In genomic region chr14:50814161-50814560, GRCh38 we compare ENCODE assay signal across 22 cellular contexts. TPM values are rescaled to one million over a fixed set of nuclear protein-coding genes. Genes with fewer than 3 reads are reported as not detected.
A peak's percentile ranks its signal among the peaks of the same experiment; 100 is the strongest.
DNase-seq lines count a peak whose midpoint lies in the region; ATAC-seq, FAIRE-seq and TF ChIP-seq lines count a peak whose summit lies in the region.
"Had no signal": no experiment of that assay in that cellular context is flagged by ENCODE, and none has a peak within 500 bp of the region (broad histone marks: within the 10 kb centered on the region; RNA-seq: fewer than 3 reads in every experiment).

No MANE protein-coding gene starts in this region.

- no peak for TF ChIP-seq POLR2A in stomach (IDR thresholded peaks at IDR 0.05)

- FAIRE-seq in GM19239 (lab: Jason Lieb, UNC) = peak; percentile 77
- FAIRE-seq: keratinocyte had no signal

- TF ChIP-seq CTCF in ascending aorta (IDR thresholded peaks at IDR 0.05) (no peak), stomach (IDR thresholded peaks at IDR 0.05) (no peak)

- H3K4me1 ChIP-seq in ascending aorta (no peaks in the 10 kb centered on the region), stomach (peaks cover 0 to 38% (median 18%) of the 10 kb centered on the region in 4 donors)

- peak overlapping the region; percentile 64 for H3K27ac Mint-ChIP-seq in activated CD8-positive, alpha-beta memory T cell treated with anti-CD3 and anti-CD28 coated beads, Interleukin-2, amount 10 ng/mL, durations not matched to agents 7 days and 5 days
- H3K27ac Mint-ChIP-seq in activated naive CD8-positive, alpha-beta T cell = peak overlapping the region; percentile 91
- peak overlapping the region; percentile 84 for H3K27ac Mint-ChIP-seq in stimulated activated memory B cell treated with anti-CD40 and anti-IgM and Interleukin-4, amounts not matched to agents 10 μg/mL and 1 μg/mL and 100 μg/mL, for 72 hours

- H3K4me3 ChIP-seq in ascending aorta (no peak overlapping the region), stomach (no peak overlapping the region)
- H3K4me3 ChIP-seq: GM23338, upper lobe of right lung had no signal

- 65 to 87% (median 71%) methylated on average over 3 of the region's 3 CpGs for WGBS in stomach, 5 donors

- H3K27me3 ChIP-seq in ascending aorta (no peaks in the 10 kb centered on the region), stomach (no peaks in the 10 kb centered on the region)
- H3K27me3 ChIP-seq: upper lobe of right lung had no signal

- peaks cover 6% of the 10 kb centered on the region for H3K9me3 Mint-ChIP-seq in activated CD8-positive, alpha-beta memory T cell treated with anti-CD3 and anti-CD28 coated beads, Interleukin-2, amount 10 ng/mL, durations not matched to agents 7 days and 5 days (ENCODE audit: low read depth)
- peaks cover under 1% of the 10 kb centered on the region for H3K9me3 Mint-ChIP-seq in activated naive CD8-positive, alpha-beta T cell (ENCODE audit: low read depth)
- H3K9me3 Mint-ChIP-seq in stimulated activated memory B cell treated with anti-CD40 and anti-IgM and Interleukin-4, amounts not matched to agents 10 μg/mL and 1 μg/mL and 100 μg/mL, for 72 hours = peaks cover 3% of the 10 kb centered on the region

- DNase-seq in activated CD8-positive, alpha-beta memory T cell treated with anti-CD3 and anti-CD28 coated beads, Interleukin-2, amount 10 ng/mL, durations not matched to agents 7 days and 5 days = no peak
- DNase-seq in activated CD8-positive, alpha-beta memory T cell treated with anti-CD3 and anti-CD28 coated beads, Interleukin-2, amount 50 U/mL, for 4 hours = no peak
- DNase-seq in GM19239 (ENCODE audit: insufficient read length, low spot score) = no peak
- DNase-seq in ascending aorta (ENCODE audit: low spot score in 2 of 2) = no peak
- no peak for DNase-seq in stomach
- DNase-seq: amniotic stem cell; COR-L47; effector memory CD4-positive, alpha-beta T cell; IMR-90; NCI-H1930; NCI-H510A; stimulated activated naive CD4-positive, alpha-beta T cell treated with Interleukin-2 at 50 U/mL for 16 hours; upper lobe of right lung had no signal

- H3K27me3 Mint-ChIP-seq in activated CD8-positive, alpha-beta memory T cell treated with anti-CD3 and anti-CD28 coated beads, Interleukin-2, amount 10 ng/mL, durations not matched to agents 7 days and 5 days = no peaks in the 10 kb centered on the region
- H3K27me3 Mint-ChIP-seq in activated naive CD8-positive, alpha-beta T cell = no peaks in the 10 kb centered on the region
- no peaks in the 10 kb centered on the region for H3K27me3 Mint-ChIP-seq in stimulated activated memory B cell treated with anti-CD40 and anti-IgM and Interleukin-4, amounts not matched to agents 10 μg/mL and 1 μg/mL and 100 μg/mL, for 72 hours

- CTCF ChIA-PET in activated CD8-positive, alpha-beta memory T cell treated with anti-CD3 and anti-CD28 coated beads, Interleukin-2, amount 10 ng/mL, durations not matched to agents 7 days and 5 days (lab: Charles Lee) = interaction anchor here (0.9 to 2.2 kb wide), 4 partner anchors 9 to 46 kb away, joined by 3 to 8 read pairs (median 3); no protein-coding TSS in a partner anchor

- H3K36me3 ChIP-seq in ascending aorta (no peaks in the 10 kb centered on the region), stomach (no peaks in the 10 kb centered on the region)
- H3K36me3 ChIP-seq: upper lobe of right lung had no signal

- H3K27ac ChIP-seq in ascending aorta (no peak overlapping the region), stomach (no peak overlapping the region)
- H3K27ac ChIP-seq: upper lobe of right lung had no signal

- H3K4me1 Mint-ChIP-seq in activated CD8-positive, alpha-beta memory T cell treated with anti-CD3 and anti-CD28 coated beads, Interleukin-2, amount 10 ng/mL, durations not matched to agents 7 days and 5 days = peaks cover 30% of the 10 kb centered on the region
- H3K4me1 Mint-ChIP-seq in activated naive CD8-positive, alpha-beta T cell (ENCODE audit: low read depth) = peaks cover 63% of the 10 kb centered on the region
- H3K4me1 Mint-ChIP-seq in stimulated activated memory B cell treated with anti-CD40 and anti-IgM and Interleukin-4, amounts not matched to agents 10 μg/mL and 1 μg/mL and 100 μg/mL, for 72 hours = peaks cover 63% of the 10 kb centered on the region

- H3K36me3 Mint-ChIP-seq in activated CD8-positive, alpha-beta memory T cell treated with anti-CD3 and anti-CD28 coated beads, Interleukin-2, amount 10 ng/mL, durations not matched to agents 7 days and 5 days = peaks cover 43% of the 10 kb centered on the region
- H3K36me3 Mint-ChIP-seq in activated naive CD8-positive, alpha-beta T cell = peaks cover 23% of the 10 kb centered on the region
- peaks cover 44% of the 10 kb centered on the region for H3K36me3 Mint-ChIP-seq in stimulated activated memory B cell treated with anti-CD40 and anti-IgM and Interleukin-4, amounts not matched to agents 10 μg/mL and 1 μg/mL and 100 μg/mL, for 72 hours

- H3K4me3 Mint-ChIP-seq in activated CD8-positive, alpha-beta memory T cell treated with anti-CD3 and anti-CD28 coated beads, Interleukin-2, amount 10 ng/mL, durations not matched to agents 7 days and 5 days = no peak overlapping the region
- peak overlapping the region; percentile 45 for H3K4me3 Mint-ChIP-seq in activated naive CD8-positive, alpha-beta T cell
- H3K4me3 Mint-ChIP-seq in stimulated activated memory B cell treated with anti-CD40 and anti-IgM and Interleukin-4, amounts not matched to agents 10 μg/mL and 1 μg/mL and 100 μg/mL, for 72 hours = peak overlapping the region; percentile 46
- H3K4me3 Mint-ChIP-seq: GM23338, nephron had no signal

- TF ChIP-seq EP300 in stomach (IDR thresholded peaks at IDR 0.05) = no peak

- intact Hi-C loops in ascending aorta (cut with DNase I) (no loop called here), stomach (cut with DNase I; ENCODE audit: low total_unique reads) (no loop called here)

- H3K9me3 ChIP-seq in ascending aorta = no peaks in the 10 kb centered on the region
- no peaks in the 10 kb centered on the region for H3K9me3 ChIP-seq in stomach
- H3K9me3 ChIP-seq: upper lobe of right lung had no signal

- ATAC-seq in activated CD8-positive, alpha-beta memory T cell treated with anti-CD3 and anti-CD28 coated beads, Interleukin-2, amount 10 ng/mL, durations not matched to agents 7 days and 5 days = no peak
- no peak for ATAC-seq in stimulated activated memory B cell treated with anti-CD40 and anti-IgM and Interleukin-4, amounts not matched to agents 10 μg/mL and 1 μg/mL and 100 μg/mL, for 72 hours
- ATAC-seq in HG03521 (IDR thresholded peaks at IDR 0.05; ENCODE audit: unreplicated experiment) = no peak
- ATAC-seq: GM23338, WTC11 had no signal

RNA-seq across cellular contexts. Expression of gene NIN, which starts 16.8 kb away (rescaled TPM):
- total RNA-seq in activated CD8-positive, alpha-beta memory T cell treated with anti-CD3 and anti-CD28 coated beads, Interleukin-2, amount 10 ng/mL, durations not matched to agents 7 days and 5 days = 10 to 100 TPM; 70.8 to 71.3 TPM
- 25.2 TPM for total RNA-seq in ascending aorta
- 10 to 100 TPM; 13.3 to 70.5 (median 39.7) TPM for total RNA-seq in stomach
- 1 to 10 TPM; 5.3 to 9.5 (median 5.8) TPM for polyA plus RNA-seq in stomach

RNA-seq across cellular contexts. Expression of gene ABHD12B, which starts 57.7 kb away (rescaled TPM):
- not detected for total RNA-seq in activated CD8-positive, alpha-beta memory T cell treated with anti-CD3 and anti-CD28 coated beads, Interleukin-2, amount 10 ng/mL, durations not matched to agents 7 days and 5 days
- total RNA-seq in ascending aorta (not detected), stomach (not detected)
- under 1 TPM in 1 of 3 donors, not detected in 2; 0.23 TPM for polyA plus RNA-seq in stomach
- total RNA-seq: T-helper 1 cell treated with Interleukin-12 subunit alpha and Interleukin-12 subunit beta and Interleukin-4 antibody, amounts not matched to agents 30 ng/mL and 1 ng/mL, for 36 hours had no signal
- polyA plus RNA-seq: fibroblast of lung, IMR-90, keratinocyte had no signal
